9 cellular contexts compared by ENCODE assay signal in genomic region chr16:3961449-3961849, GRCh38.
DNase-seq lines count a peak whose midpoint lies in the region; ATAC-seq, FAIRE-seq and TF ChIP-seq lines count a peak whose summit lies in the region.
"Had no signal": no experiment of that assay in that cellular context is flagged by ENCODE, and none has a peak within 500 bp of the region (broad histone marks: within the 10 kb centered on the region; RNA-seq: fewer than 3 reads in every experiment).

No MANE protein-coding gene starts in this region.

- no peak overlapping the region for H4K5ac ChIP-seq in IMR-90 (ENCODE audit: low read depth, low read length)

- H3K79me2 ChIP-seq in SK-N-SH (ENCODE audit: insufficient read depth) = no peaks in the 10 kb centered on the region

- H3K4ac ChIP-seq in IMR-90 (ENCODE audit: low read depth, low read length) = peak overlapping the region; percentile 64

- H4K20me1 ChIP-seq in IMR-90 (ENCODE audit: insufficient read depth, low read length) (no peaks in the 10 kb centered on the region), SK-N-SH (ENCODE audit: insufficient read depth) (no peaks in the 10 kb centered on the region)

- peak overlapping the region; percentile 53 for H2BK120ac ChIP-seq in IMR-90 (ENCODE audit: low read depth, low read length)

- no peak for FAIRE-seq in GM12892 (lab: Jason Lieb, UNC)
- FAIRE-seq: GM12878 had no signal

- H3K36me3 ChIP-seq in IMR-90 (ENCODE audit: control insufficient read depth, insufficient read depth, low read length) (peaks cover 12% of the 10 kb centered on the region), SK-N-SH (replicated peaks in 1 of 2; ENCODE audit: control insufficient read depth in 1 of 2, insufficient read depth in 2 of 2, low read length in 1 of 2) (no peaks in the 10 kb centered on the region)
- no peaks in the 10 kb centered on the region for H3K36me3 ChIP-seq in naive thymus-derived CD4-positive, alpha-beta T cell (ENCODE audit: control insufficient read depth in 2 of 3, insufficient read depth in 3 of 3, low read length in 3 of 3)

- peaks cover 0 to 13% (median 9%) of the 10 kb centered on the region in 5 donors for H3K36me3 Mint-ChIP-seq in naive thymus-derived CD4-positive, alpha-beta T cell
- H3K36me3 Mint-ChIP-seq in activated CD4-positive, alpha-beta T cell treated with anti-CD3 and anti-CD28 coated beads for 36 hours (ENCODE audit: low read depth) = peaks cover 12% of the 10 kb centered on the region

- peaks cover 0 to 10% of the 10 kb centered on the region in 2 experiments; a peak in 1 of 4 replicates for H3K79me1 ChIP-seq in IMR-90 (ENCODE audit: low read depth in 1 of 2, low read length in 2 of 2)

- no peaks in the 10 kb centered on the region for H3F3A ChIP-seq in SK-N-SH (replicated peaks; ENCODE audit: insufficient read depth)

- H3K9me2 ChIP-seq in SK-N-SH = no peaks in the 10 kb centered on the region

- intact Hi-C loops in IMR-90 (cut with micrococcal nuclease) = no loop called here
- intact Hi-C loops in naive thymus-derived CD4-positive, alpha-beta T cell (cut with micrococcal nuclease) = loop anchor here in 1 of 2 donors (5.0 to 10.0 kb wide), 2 partner anchors 291 to 993 kb away; partner anchors contain the start of gene SEC14L5
- intact Hi-C loops in activated CD4-positive, alpha-beta T cell treated with anti-CD3 and anti-CD28 coated beads for 36 hours (cut with DNase I, micrococcal nuclease) = no loop called here

- ATAC-seq in IMR-90 (ENCODE audit: low read depth) = 0 out of 2 replicates have a peak, but pooled peaks have one; percentile 30
- no peak for ATAC-seq in naive thymus-derived CD4-positive, alpha-beta T cell
- no peak for ATAC-seq in activated CD4-positive, alpha-beta T cell treated with anti-CD3 and anti-CD28 coated beads for 36 hours
- ATAC-seq: GM12878 had no signal

- POLR2A ChIA-PET in IMR-90 (lab: Charles Lee; ENCODE audit: unreplicated experiment) = no interaction called here
- POLR2A ChIA-PET in naive thymus-derived CD4-positive, alpha-beta T cell (lab: Charles Lee) = interaction anchor here (0.9 kb wide), 1 partner anchor 449 kb away, joined by 6 read pairs; no protein-coding TSS in a partner anchor
- POLR2A ChIA-PET in activated CD4-positive, alpha-beta T cell treated with anti-CD3 and anti-CD28 coated beads for 36 hours (lab: Charles Lee) = no interaction called here
- POLR2A ChIA-PET in SK-N-SH (lab: Yijun Ruan, JAX) = no interaction called here

- H4K8ac ChIP-seq in IMR-90 (ENCODE audit: low read depth in 2 of 2, low read length in 2 of 2) = peak overlapping the region in 1 of 2 experiments; percentile 83; a peak in 2 of 4 replicates

- no peak overlapping the region for H2BK5ac ChIP-seq in IMR-90 (ENCODE audit: low read depth, low read length, poor library complexity, severe bottlenecking)

- peak overlapping the region; percentile 79 for H2AK9ac ChIP-seq in IMR-90 (replicated peaks; ENCODE audit: low read depth, low read length, poor library complexity)

- H3K14ac ChIP-seq in IMR-90 (replicated peaks; ENCODE audit: low read depth, low read length) = no peak overlapping the region; the same call in 1 of the 2 replicates

- no TSS peak for BruUV-seq in IMR-90 (replicated peaks; lab: Mats Ljungman, UMichigan)

- dilution Hi-C loops in IMR-90 (cut with HindIII; ENCODE audit: low sequenced_read_pairs, unreplicated experiment) = no loop called here

- peak; percentile 58 for DNase-seq in AG10803 (ENCODE audit: low read depth)
- DNase-seq in IMR-90 = peak; percentile 45
- no peak for DNase-seq in coronary artery (ENCODE audit: low spot score)
- no peak for DNase-seq in naive thymus-derived CD4-positive, alpha-beta T cell
- DNase-seq in activated CD4-positive, alpha-beta T cell treated with anti-CD3 and anti-CD28 coated beads for 36 hours = no peak
- DNase-seq in GM12892 (ENCODE audit: insufficient read length) = no peak
- DNase-seq in DMS 273 (lab: John Stamatoyannopoulos, UW; ENCODE audit: unreplicated experiment) = no peak
- DNase-seq in SK-N-SH = no peak

- H3K27ac Mint-ChIP-seq in naive thymus-derived CD4-positive, alpha-beta T cell = peak overlapping the region in 5 of 9 donors; percentile 66 to 98 (median 95)
- no peak overlapping the region for H3K27ac Mint-ChIP-seq in activated CD4-positive, alpha-beta T cell treated with anti-CD3 and anti-CD28 coated beads for 36 hours

- H2AFZ ChIP-seq in IMR-90 (replicated peaks; ENCODE audit: low read length, poor library complexity) = no peak overlapping the region
- no peak overlapping the region for H2AFZ ChIP-seq in SK-N-SH (ENCODE audit: low read depth)

- H3K4me1 ChIP-seq in IMR-90 (ENCODE audit: control insufficient read depth, insufficient read depth, low read length) (peaks cover 10% of the 10 kb centered on the region), SK-N-SH (ENCODE audit: control insufficient read depth in 1 of 2, insufficient read depth in 2 of 2, low read depth in 1 of 2, low read length in 1 of 2) (peaks cover 0 to 5% of the 10 kb centered on the region in 2 experiments; a peak in 1 of 4 replicates)
- H3K4me1 ChIP-seq in naive thymus-derived CD4-positive, alpha-beta T cell (ENCODE audit: control insufficient read depth in 2 of 2, insufficient read depth in 2 of 2, low read length in 2 of 2) = peaks cover 15 to 23% of the 10 kb centered on the region in 2 donors

- no peak overlapping the region for H3K4me2 ChIP-seq in IMR-90 (ENCODE audit: low read depth, low read length)
- H3K4me2 ChIP-seq in SK-N-SH = no peak overlapping the region

- CTCF ChIA-PET in IMR-90 (lab: Yijun Ruan, JAX) = no interaction called here
- CTCF ChIA-PET in naive thymus-derived CD4-positive, alpha-beta T cell (lab: Charles Lee) = interaction anchor here (1.8 kb wide), 1 partner anchor 292 kb away, joined by 3 read pairs; no protein-coding TSS in a partner anchor
- CTCF ChIA-PET in activated CD4-positive, alpha-beta T cell treated with anti-CD3 and anti-CD28 coated beads for 36 hours (lab: Charles Lee) = no interaction called here
- CTCF ChIA-PET in SK-N-SH (lab: Yijun Ruan, JAX) = interaction anchor here (1.0 to 1.1 kb wide), 2 partner anchors 22 to 271 kb away, joined by 3 to 5 read pairs; no protein-coding TSS in a partner anchor

- H3K9ac ChIP-seq in IMR-90 (ENCODE audit: low read depth, low read length) (no peak overlapping the region), SK-N-SH (no peak overlapping the region)

- no peak overlapping the region for H2BK15ac ChIP-seq in IMR-90 (ENCODE audit: low read depth, low read length)

- H3K27me3 ChIP-seq in IMR-90 (ENCODE audit: control insufficient read depth, insufficient read depth, low read length) (no peaks in the 10 kb centered on the region), SK-N-SH (ENCODE audit: insufficient read depth) (peaks cover 5% of the 10 kb centered on the region; the same call in 1 of the 2 replicates)
- peaks cover 0 to 2% of the 10 kb centered on the region in 2 donors for H3K27me3 ChIP-seq in naive thymus-derived CD4-positive, alpha-beta T cell (ENCODE audit: control insufficient read depth in 2 of 2, insufficient read depth in 2 of 2, low read length in 2 of 2)

- 73% methylated on average over 4 of the region's 11 CpGs; no CpG with 5 or more reads in 1 of the 2 experiments for whole genome bisulfite sequencing in IMR-90 (ENCODE audit: extremely low coverage in 2 of 2, insufficient read length in 1 of 2), 2 experiments
- 91% methylated on average over 11 of the region's 11 CpGs for WGBS in SK-N-SH (ENCODE audit: low lambda C conversion rate)

- H3K27me3 Mint-ChIP-seq in naive thymus-derived CD4-positive, alpha-beta T cell = peaks cover 0 to 15% (median 5%) of the 10 kb centered on the region in 5 donors
- H3K27me3 Mint-ChIP-seq in activated CD4-positive, alpha-beta T cell treated with anti-CD3 and anti-CD28 coated beads for 36 hours = peaks cover 7% of the 10 kb centered on the region

- peaks cover 6% of the 10 kb centered on the region; the same call in 1 of the 2 replicates for H3K9me1 ChIP-seq in IMR-90 (ENCODE audit: insufficient read depth, low read length)

- H3K18ac ChIP-seq in IMR-90 (ENCODE audit: low read depth, low read length) = no peak overlapping the region

- H3K4me3 Mint-ChIP-seq in naive thymus-derived CD4-positive, alpha-beta T cell = peak overlapping the region in 7 of 10 donors; percentile 2 to 94 (median 74)
- no peak overlapping the region for H3K4me3 Mint-ChIP-seq in activated CD4-positive, alpha-beta T cell treated with anti-CD3 and anti-CD28 coated beads for 36 hours

- H3K9me3 ChIP-seq in IMR-90 (ENCODE audit: control insufficient read depth, insufficient read depth, low read length) = no peaks in the 10 kb centered on the region
- H3K9me3 ChIP-seq in naive thymus-derived CD4-positive, alpha-beta T cell (ENCODE audit: control insufficient read depth in 2 of 3, low read length in 3 of 3) = no peaks in the 10 kb centered on the region
- H3K9me3 ChIP-seq in SK-N-SH = no peaks in the 10 kb centered on the region

- peak overlapping the region; percentile 82; the same call in 1 of the 2 replicates for H2AK5ac ChIP-seq in IMR-90 (ENCODE audit: low read depth, low read length)

- in situ Hi-C loops in IMR-90 (cut with MboI; ENCODE audit: low sequenced_read_pairs) = no loop called here

- peak overlapping the region; percentile 61 for H3K4me3 ChIP-seq in AG10803 (ENCODE audit: low read length)
- no peak overlapping the region for H3K4me3 ChIP-seq in IMR-90 (ENCODE audit: insufficient read depth, low read depth, low read length)
- H3K4me3 ChIP-seq in coronary artery = peak overlapping the region; percentile 72
- H3K4me3 ChIP-seq in naive thymus-derived CD4-positive, alpha-beta T cell (ENCODE audit: low read length) = no peak overlapping the region
- no peak overlapping the region for H3K4me3 ChIP-seq in SK-N-SH (ENCODE audit: low read depth in 2 of 2, low read length in 1 of 2)
- H3K4me3 ChIP-seq: GM12878 had no signal

- TF ChIP-seq CTCF in AG10803 (conservative IDR thresholded peaks at IDR 0.05; ENCODE audit: low read length) (no peak), IMR-90 (conservative IDR thresholded peaks at IDR 0.05; ENCODE audit: low read depth, low read length) (no peak), coronary artery (IDR thresholded peaks at IDR 0.05) (no peak), SK-N-SH (IDR thresholded peaks at IDR 0.05) (no peak)

- H3K4me1 Mint-ChIP-seq in naive thymus-derived CD4-positive, alpha-beta T cell = peaks cover 9 to 34% (median 24%) of the 10 kb centered on the region in 7 donors
- peaks cover 16% of the 10 kb centered on the region for H3K4me1 Mint-ChIP-seq in activated CD4-positive, alpha-beta T cell treated with anti-CD3 and anti-CD28 coated beads for 36 hours

- no peak overlapping the region for H3K27ac ChIP-seq in IMR-90 (ENCODE audit: insufficient read depth, low read length)
- peak overlapping the region; percentile 47 to 83 for H3K27ac ChIP-seq in coronary artery
- H3K27ac ChIP-seq in naive thymus-derived CD4-positive, alpha-beta T cell (ENCODE audit: low read depth, low read length) = no peak overlapping the region
- no peak overlapping the region for H3K27ac ChIP-seq in SK-N-SH (ENCODE audit: low read depth in 2 of 2, low read length in 1 of 2)

- H4K91ac ChIP-seq in IMR-90 (ENCODE audit: insufficient read depth, low read depth, low read length) = peak overlapping the region; percentile 72

- TF ChIP-seq RAD21 in IMR-90 (IDR thresholded peaks at IDR 0.05; ENCODE audit: low read length) = no peak
- TF ChIP-seq RAD21 in SK-N-SH (IDR thresholded peaks at IDR 0.05; ENCODE audit: low read length) = no peak

- H2BK20ac ChIP-seq in IMR-90 (ENCODE audit: low read depth, low read length) = peak overlapping the region; percentile 43; the same call in 1 of the 2 replicates

- H3K56ac ChIP-seq in IMR-90 (ENCODE audit: extremely low read depth, insufficient read depth, low read length) = no peak overlapping the region

- TF ChIP-seq EP300 in SK-N-SH (IDR thresholded peaks at IDR 0.05; ENCODE audit: borderline replicate concordance in 1 of 2, low read depth in 1 of 2, low read length in 1 of 2) = no peak

- H3K9me3 Mint-ChIP-seq in naive thymus-derived CD4-positive, alpha-beta T cell = peaks cover 0 to 7% (median 0%) of the 10 kb centered on the region in 11 donors
- H3K9me3 Mint-ChIP-seq in activated CD4-positive, alpha-beta T cell treated with anti-CD3 and anti-CD28 coated beads for 36 hours (ENCODE audit: low read depth) = no peaks in the 10 kb centered on the region

- TF ChIP-seq POLR2A in IMR-90 (IDR thresholded peaks at IDR 0.05; ENCODE audit: low read depth, low read length) (no peak), GM12892 (IDR thresholded peaks at IDR 0.05; ENCODE audit: low read depth, low read length) (no peak)

- H3K23ac ChIP-seq in IMR-90 (ENCODE audit: low read depth, low read length) = no peak overlapping the region

Comparison
In these comparisons a context has a peak if more than half of its experiments do, and no peak if none do; other contexts are left out.
1. DNase-seq: peak in AG10803 (single experiment) and IMR-90 (single experiment); none in coronary artery (single experiment), naive thymus-derived CD4-positive, alpha-beta T cell (0 of 9), activated CD4-positive, alpha-beta T cell treated with anti-CD3 and anti-CD28 coated beads for 36 hours (single experiment), GM12892 (single experiment), DMS 273 (single experiment) and SK-N-SH (single experiment).
2. H3K4me3 ChIP-seq: peak in AG10803 (single experiment) and coronary artery (single experiment); none in IMR-90 (single experiment), naive thymus-derived CD4-positive, alpha-beta T cell (single experiment) and SK-N-SH (0 of 2).
3. H3K27ac ChIP-seq: peak in coronary artery (2 of 2); none in IMR-90 (single experiment), naive thymus-derived CD4-positive, alpha-beta T cell (single experiment) and SK-N-SH (0 of 2).
4. CTCF ChIA-PET loops: an anchor here in naive thymus-derived CD4-positive, alpha-beta T cell (1.8 kb wide) and SK-N-SH (1.0 to 1.1 kb wide); none called in IMR-90 and activated CD4-positive, alpha-beta T cell treated with anti-CD3 and anti-CD28 coated beads for 36 hours.